ENCODE assay signal across 21 cellular contexts in genomic region chr19:1775951-1776605, GRCh38. TPM values are rescaled to one million over a fixed set of nuclear protein-coding genes. Genes with fewer than 3 reads are reported as not detected.
DNase-seq lines count a peak whose midpoint lies in the region; ATAC-seq and TF ChIP-seq lines count a peak whose summit lies in the region.
"Had no signal": no experiment of that assay in that cellular context is flagged by ENCODE, and none has a peak within 500 bp of the region (broad histone marks: within the 10 kb centered on the region; RNA-seq: fewer than 3 reads in every experiment).

No MANE protein-coding gene starts in this region.

- H3K4me2 ChIP-seq in BLaER1 treated with 17β-estradiol and CSF1 and Interleukin-3, amounts not matched to agents 10 nM and 100 nM = peak overlapping the region; percentile 84 to 95 (median 90)
- H3K4me2 ChIP-seq in hepatocyte (peak overlapping the region; percentile 54), neuronal stem cell (ENCODE audit: insufficient read depth, low read length, poor library complexity, severe bottlenecking) (no peak overlapping the region)

- no peaks in the 10 kb centered on the region for H3K79me2 ChIP-seq in hepatocyte

- H3K9me3 ChIP-seq in BLaER1 treated with 17β-estradiol and CSF1 and Interleukin-3, amounts not matched to agents 10 nM and 100 nM (replicated peaks in 1 of 11) = peaks cover 19 to 30% (median 24%) of the 10 kb centered on the region in 11 experiments
- H3K9me3 ChIP-seq in HUES48 (ENCODE audit: control insufficient read depth, insufficient read depth, low read length) = peaks cover under 1% of the 10 kb centered on the region; the same call in 1 of the 2 replicates
- peaks cover 2% of the 10 kb centered on the region for H3K9me3 ChIP-seq in hepatocyte (ENCODE audit: low read depth)
- peaks cover 20 to 30% of the 10 kb centered on the region in 2 donors for H3K9me3 ChIP-seq in neuronal stem cell (replicated peaks in 1 of 2; ENCODE audit: control insufficient read depth in 2 of 2, insufficient read depth in 1 of 2, low read depth in 1 of 2, low read length in 2 of 2)
- H3K9me3 ChIP-seq: SJCRH30 had no signal

- H3K4me1 ChIP-seq in BLaER1 treated with 17β-estradiol and CSF1 and Interleukin-3, amounts not matched to agents 10 nM and 100 nM = peaks cover 12 to 46% (median 31%) of the 10 kb centered on the region in 10 experiments
- H3K4me1 ChIP-seq in HUES48 (ENCODE audit: control insufficient read depth, insufficient read depth, low read length) (no peaks in the 10 kb centered on the region), hepatocyte (ENCODE audit: insufficient read depth) (no peaks in the 10 kb centered on the region), neuronal stem cell (ENCODE audit: control insufficient read depth in 2 of 2, insufficient read depth in 1 of 2, low read depth in 1 of 2, low read length in 2 of 2) (no peaks in the 10 kb centered on the region)
- H3K4me1 ChIP-seq: BE2C, SJCRH30 had no signal

- peak overlapping the region; percentile 6 for H3K14ac ChIP-seq in neuronal stem cell (ENCODE audit: low read length)

- peaks cover 0 to 35% (median 5%) of the 10 kb centered on the region in 11 experiments; a peak in 13 of 22 replicates for H4K20me1 ChIP-seq in BLaER1 treated with 17β-estradiol and CSF1 and Interleukin-3, amounts not matched to agents 10 nM and 100 nM
- no peaks in the 10 kb centered on the region for H4K20me1 ChIP-seq in hepatocyte (ENCODE audit: insufficient read depth, poor library complexity, severe bottlenecking)

- H2BK5ac ChIP-seq in neuronal stem cell (ENCODE audit: low read length) = no peak overlapping the region

- H2AK5ac ChIP-seq in neuronal stem cell (ENCODE audit: low read depth, low read length) = no peak overlapping the region

- H3K9me2 ChIP-seq in hepatocyte (replicated peaks; ENCODE audit: insufficient read depth) = no peaks in the 10 kb centered on the region

- no peak overlapping the region for H2BK120ac ChIP-seq in neuronal stem cell (ENCODE audit: low read depth, low read length)

- peaks cover 95 to 100% (median 100%) of the 10 kb centered on the region in 11 experiments for H3K27me3 ChIP-seq in BLaER1 treated with 17β-estradiol and CSF1 and Interleukin-3, amounts not matched to agents 10 nM and 100 nM
- H3K27me3 ChIP-seq in HUES48 (ENCODE audit: control insufficient read depth, insufficient read depth, low read length) = peaks cover 85% of the 10 kb centered on the region
- peaks cover 77% of the 10 kb centered on the region for H3K27me3 ChIP-seq in hepatocyte
- H3K27me3 ChIP-seq in neuronal stem cell (ENCODE audit: control insufficient read depth in 3 of 3, insufficient read depth in 3 of 3, low read depth in 1 of 3, low read length in 3 of 3) = peaks cover 32 to 85% (median 74%) of the 10 kb centered on the region in 3 experiments

- H2BK15ac ChIP-seq in neuronal stem cell (ENCODE audit: low read length) = no peak overlapping the region

- H3K18ac ChIP-seq in neuronal stem cell (ENCODE audit: low read length) = no peak overlapping the region

- WGBS in hepatocyte (ENCODE audit: low lambda C conversion rate, missing lambda C conversion rate) = 7% methylated on average over 45 of the region's 50 CpGs
- no CpG with 5 or more reads among the region's 50 CpGs for WGBS in neuronal stem cell (ENCODE audit: extremely low coverage in 2 of 2, insufficient read length in 2 of 2, insufficient replicate concordance in 1 of 2), 2 donors

- H3K4me3 ChIP-seq in BLaER1 treated with 17β-estradiol and CSF1 and Interleukin-3, amounts not matched to agents 10 nM and 100 nM = peak overlapping the region; percentile 33 to 62 (median 50); a peak in 19 of 20 replicates
- H3K4me3 ChIP-seq in HUES48 (ENCODE audit: low read depth, low read length) (peak overlapping the region; percentile 33; the same call in 1 of the 2 replicates), hepatocyte (no peak overlapping the region), neuronal stem cell (ENCODE audit: low read length in 2 of 2) (no peak overlapping the region)
- H3K4me3 ChIP-seq: SJCRH30 had no signal

- no peak for ATAC-seq in GM19455 (IDR thresholded peaks at IDR 0.05; ENCODE audit: unreplicated experiment)
- ATAC-seq in GM18873 (IDR thresholded peaks at IDR 0.05; ENCODE audit: low FRiP score, unreplicated experiment) = no peak

- no peak for TF ChIP-seq CTCF in hepatocyte (IDR thresholded peaks at IDR 0.05; ENCODE audit: poor library complexity)

- peaks cover 3% of the 10 kb centered on the region for H3K79me1 ChIP-seq in neuronal stem cell (ENCODE audit: low read depth, low read length)

- H2AFZ ChIP-seq in hepatocyte (peak overlapping the region; percentile 35), neuronal stem cell (ENCODE audit: low read length) (no peak overlapping the region)

- peak overlapping the region; percentile 40 for H3K23ac ChIP-seq in neuronal stem cell (ENCODE audit: low read depth, low read length, poor library complexity)

- H4K91ac ChIP-seq in neuronal stem cell (ENCODE audit: low read depth, low read length, poor library complexity) = no peak overlapping the region

- no peak overlapping the region for H3K4ac ChIP-seq in neuronal stem cell (ENCODE audit: low read length)

- DNase-seq in hepatocyte (ENCODE audit: low spot score) (no peak), neuronal stem cell (ENCODE audit: low spot score) (no peak), AG08396 (ENCODE audit: low spot score) (no peak)
- DNase-seq: BE2C; CD4-positive, alpha-beta T cell; COR-L47; DMS79; HCEC 1CT; Kasumi-1; NCI-H1417; NCI-H1694 treated with DMSO at 0.1 percent for 48 hours; NCI-H2081 treated with DMSO at 0.1 percent for 48 hours; NCI-H2171 treated with DMSO at 0.1 percent for 48 hours; NCI-H524 treated with DMSO at 0.1 percent for 48 hours; OCI-M1; SJCRH30 had no signal

- H2BK12ac ChIP-seq in neuronal stem cell (ENCODE audit: low read length) = no peak overlapping the region

- no peak overlapping the region for H3K27ac ChIP-seq in BLaER1 treated with 17β-estradiol and CSF1 and Interleukin-3, amounts not matched to agents 10 nM and 100 nM
- H3K27ac ChIP-seq in HUES48 (ENCODE audit: low read depth, low read length) (no peak overlapping the region), hepatocyte (no peak overlapping the region), neuronal stem cell (replicated peaks; ENCODE audit: low read length) (no peak overlapping the region)
- H3K27ac ChIP-seq: SJCRH30 had no signal

- no peak overlapping the region for H4K8ac ChIP-seq in neuronal stem cell (ENCODE audit: low read depth, low read length)

- H3K36me3 ChIP-seq in BLaER1 treated with 17β-estradiol and CSF1 and Interleukin-3, amounts not matched to agents 10 nM and 100 nM = no peaks in the 10 kb centered on the region
- H3K36me3 ChIP-seq in HUES48 (ENCODE audit: control insufficient read depth, insufficient read depth, low read length) (no peaks in the 10 kb centered on the region), hepatocyte (replicated peaks; ENCODE audit: insufficient read depth, low read depth) (no peaks in the 10 kb centered on the region), neuronal stem cell (replicated peaks in 1 of 2; ENCODE audit: control insufficient read depth in 2 of 2, insufficient read depth in 2 of 2, low read length in 2 of 2) (no peaks in the 10 kb centered on the region)
- H3K36me3 ChIP-seq: BE2C, SJCRH30 had no signal

- peak overlapping the region in 3 of 11 experiments; percentile 18 to 39 (median 23); a peak in 2 of 22 replicates for H3K9ac ChIP-seq in BLaER1 treated with 17β-estradiol and CSF1 and Interleukin-3, amounts not matched to agents 10 nM and 100 nM
- H3K9ac ChIP-seq in HUES48 (ENCODE audit: low read depth, low read length) (no peak overlapping the region), neuronal stem cell (ENCODE audit: low read depth, low read length, poor library complexity) (no peak overlapping the region)

RNA-seq across cellular contexts. Expression of gene ONECUT3, which starts 22.8 kb away (rescaled TPM):
- 0.03 and 0.08 TPM in 2 replicates for total RNA-seq in hepatocyte
- polyA plus RNA-seq in hepatocyte = 0.06 and 0.09 TPM in 2 replicates
- polyA plus RNA-seq in neuronal stem cell (2013, experiment 1 of 2) = 0.03 TPM
- 0.01 TPM for polyA plus RNA-seq in neuronal stem cell (2013, experiment 2 of 2)
- total RNA-seq: CD4-positive, alpha-beta T cell; SJCRH30; T-helper 1 cell treated with Interleukin-12 subunit alpha and Interleukin-12 subunit beta and Interleukin-4 antibody, amounts not matched to agents 30 ng/mL and 1 ng/mL, for 36 hours had no signal

RNA-seq across cellular contexts. Expression of gene ATP8B3, which starts 36.0 kb away (rescaled TPM):
- 1.4 and 1.7 TPM in 2 replicates for total RNA-seq in hepatocyte
- 2.4 and 3.1 TPM in 2 replicates for polyA plus RNA-seq in hepatocyte
- 0.79 TPM for polyA plus RNA-seq in neuronal stem cell (2013, experiment 1 of 2)
- polyA plus RNA-seq in neuronal stem cell (2013, experiment 2 of 2) = 0.80 TPM

Comparison
In these comparisons a context has a peak if more than half of its experiments do, and no peak if none do; other contexts are left out.
1. H3K4me3 ChIP-seq: peak in BLaER1 treated with 17β-estradiol and CSF1 and Interleukin-3, amounts not matched to agents 10 nM and 100 nM (10 of 10) and HUES48 (single experiment); none in hepatocyte (single experiment) and neuronal stem cell (0 of 2).